8 cellular contexts compared by ENCODE assay signal in genomic region chr1:36349241-36349671, GRCh38. TPM values are rescaled to one million over a fixed set of nuclear protein-coding genes. Genes with fewer than 3 reads are reported as not detected.
A peak's percentile ranks its signal among the peaks of the same experiment; 100 is the strongest.
DNase-seq lines count a peak whose midpoint lies in the region; ATAC-seq and TF ChIP-seq lines count a peak whose summit lies in the region.

No MANE protein-coding gene starts in this region.

- peaks cover 37% of the 10 kb centered on the region for H3K9me1 ChIP-seq in IMR-90 (ENCODE audit: insufficient read depth, low read length)

- dilution Hi-C loops in IMR-90 (cut with HindIII; ENCODE audit: low sequenced_read_pairs, unreplicated experiment) = no loop called here

- DNase-seq in Daoy (ENCODE audit: low read depth) (peak; percentile 78), GM20000 (ENCODE audit: low spot score) (peak; percentile 85), IMR-90 (peak; percentile 64), foreskin fibroblast (peak; percentile 61 to 80), T-helper 9 cell (no peak), Ammon's horn (ENCODE audit: low spot score) (no peak), NCI-H2081 treated with DMSO at 0.1 percent for 48 hours (lab: John Stamatoyannopoulos, UW) (no peak), NCI-H1694 treated with DMSO at 0.1 percent for 48 hours (lab: John Stamatoyannopoulos, UW) (no peak)

- H2BK5ac ChIP-seq in IMR-90 (ENCODE audit: low read depth, low read length, poor library complexity, severe bottlenecking) = peak overlapping the region; percentile 99

- no peaks in the 10 kb centered on the region for H3K9me3 ChIP-seq in IMR-90 (ENCODE audit: control insufficient read depth, insufficient read depth, low read length)

- H3K23ac ChIP-seq in IMR-90 (ENCODE audit: low read depth, low read length) = peak overlapping the region; percentile 77; the same call in 1 of the 2 replicates

- peak overlapping the region; percentile 90 for H2AK9ac ChIP-seq in IMR-90 (replicated peaks; ENCODE audit: low read depth, low read length, poor library complexity)

- no peak for TF ChIP-seq POLR2A in IMR-90 (IDR thresholded peaks at IDR 0.05; ENCODE audit: low read depth, low read length)

- in situ Hi-C loops in IMR-90 (cut with MboI; ENCODE audit: low sequenced_read_pairs) = no loop called here

- H3K56ac ChIP-seq in IMR-90 (ENCODE audit: extremely low read depth, insufficient read depth, low read length) = 0 out of 2 replicates have a peak overlapping the region, but pooled peaks have one; percentile 6

- peak overlapping the region; percentile 34 for H2AFZ ChIP-seq in IMR-90 (replicated peaks; ENCODE audit: low read length, poor library complexity)

- no peak overlapping the region for H3K4me2 ChIP-seq in IMR-90 (ENCODE audit: low read depth, low read length)

- TF ChIP-seq CTCF in GM20000 (IDR thresholded peaks at IDR 0.05; ENCODE audit: extremely low read depth, missing control alignments) = no peak
- no peak for TF ChIP-seq CTCF in IMR-90 (conservative IDR thresholded peaks at IDR 0.05; ENCODE audit: low read depth, low read length)
- no peak for TF ChIP-seq CTCF in foreskin fibroblast (IDR thresholded peaks at IDR 0.05; ENCODE audit: low read depth, low read length)

- no peak for TF ChIP-seq RAD21 in IMR-90 (IDR thresholded peaks at IDR 0.05; ENCODE audit: low read length)

- CTCF ChIA-PET in IMR-90 (lab: Yijun Ruan, JAX) = no interaction called here

- H4K91ac ChIP-seq in IMR-90 (ENCODE audit: insufficient read depth, low read depth, low read length) = peak overlapping the region; percentile 100

- intact Hi-C loops in IMR-90 (cut with micrococcal nuclease) = no loop called here

- peak overlapping the region; percentile 91 for H3K27ac ChIP-seq in IMR-90 (ENCODE audit: insufficient read depth, low read length)

- POLR2A ChIA-PET in IMR-90 (lab: Charles Lee; ENCODE audit: unreplicated experiment) = no interaction called here

- H4K20me1 ChIP-seq in IMR-90 (ENCODE audit: insufficient read depth, low read length) = no peaks in the 10 kb centered on the region

- H3K14ac ChIP-seq in IMR-90 (replicated peaks; ENCODE audit: low read depth, low read length) = peak overlapping the region; percentile 87

- H3K36me3 ChIP-seq in IMR-90 (ENCODE audit: control insufficient read depth, insufficient read depth, low read length) = peaks cover 48% of the 10 kb centered on the region

- peak overlapping the region; percentile 98 for H2AK5ac ChIP-seq in IMR-90 (ENCODE audit: low read depth, low read length)

- H3K4me1 ChIP-seq in IMR-90 (ENCODE audit: control insufficient read depth, insufficient read depth, low read length) = peaks cover 45% of the 10 kb centered on the region

- H2BK20ac ChIP-seq in IMR-90 (ENCODE audit: low read depth, low read length) = peak overlapping the region; percentile 93

- 0 out of 2 replicates have a peak overlapping the region, but pooled peaks have one; percentile 18 for H3K9ac ChIP-seq in IMR-90 (ENCODE audit: low read depth, low read length)

- peaks cover 13 to 73% of the 10 kb centered on the region in 2 experiments; a peak in 3 of 4 replicates for H3K79me1 ChIP-seq in IMR-90 (ENCODE audit: low read depth in 1 of 2, low read length in 2 of 2)

- BruUV-seq in IMR-90 (replicated peaks; lab: Mats Ljungman, UMichigan) = no TSS peak

- H3K4me3 ChIP-seq in IMR-90 (ENCODE audit: insufficient read depth, low read depth, low read length) (no peak overlapping the region), foreskin fibroblast (ENCODE audit: low read depth in 1 of 2, low read length in 2 of 2) (no peak overlapping the region)

- peak overlapping the region; percentile 29; the same call in 1 of the 2 replicates for H3K18ac ChIP-seq in IMR-90 (ENCODE audit: low read depth, low read length)

- peak overlapping the region; percentile 100 for H3K4ac ChIP-seq in IMR-90 (ENCODE audit: low read depth, low read length)

- no peak for ATAC-seq in IMR-90 (ENCODE audit: low read depth)

- H3K27me3 ChIP-seq in IMR-90 (ENCODE audit: control insufficient read depth, insufficient read depth, low read length) = no peaks in the 10 kb centered on the region

- peak overlapping the region; percentile 25; the same call in 1 of the 3 replicates for H2BK15ac ChIP-seq in IMR-90 (ENCODE audit: low read depth, low read length)

- WGBS in IMR-90 (ENCODE audit: extremely low coverage in 2 of 2, insufficient read length in 1 of 2), 2 experiments = 100% methylated on average over 1 of the region's 7 CpGs; no CpG with 5 or more reads in 1 of the 2 experiments

- peak overlapping the region; percentile 78 to 98; a peak in 2 of 4 replicates for H4K8ac ChIP-seq in IMR-90 (ENCODE audit: low read depth in 2 of 2, low read length in 2 of 2)

- H4K5ac ChIP-seq in IMR-90 (ENCODE audit: low read depth, low read length) = peak overlapping the region; percentile 43

- peak overlapping the region; percentile 99 for H2BK120ac ChIP-seq in IMR-90 (ENCODE audit: low read depth, low read length)

TF ChIP-seq in IMR-90, 13 proteins besides CTCF, POLR2A, EP300 and RAD21:
- 0 out of 2 replicates have a peak, but pooled peaks have one; percentile 27 for TF ChIP-seq MXI1 (IDR thresholded peaks at IDR 0.05; ENCODE audit: borderline replicate concordance, low read depth, low read length)
- no peak for TF ChIP-seq MAZ (IDR thresholded peaks at IDR 0.05; ENCODE audit: borderline replicate concordance, low read depth, low read length)
- no peak for TF ChIP-seq BHLHE40 (IDR thresholded peaks at IDR 0.05; ENCODE audit: low read depth, low read length)
- TF ChIP-seq FOS (IDR thresholded peaks at IDR 0.05; ENCODE audit: low read depth, low read length) = peak; percentile 37; the same call in 1 of the 2 replicates
- TF ChIP-seq NFE2L2 (IDR thresholded peaks at IDR 0.05; ENCODE audit: low read depth, low read length) = no peak
- no peak for TF ChIP-seq SMC3 (IDR thresholded peaks at IDR 0.05; ENCODE audit: low read depth, low read length)

RNA-seq across cellular contexts. Expression of gene EVA1B, which starts 25.8 kb away (rescaled TPM):
- 28.1 and 44.1 TPM in 2 replicates for total RNA-seq in Daoy (2014; rRNA removed; shearing (Covaris generic))
- total RNA-seq in IMR-90 (2012; rRNA removed) = 49.8 and 63.3 TPM in 2 replicates
- polyA plus RNA-seq in IMR-90 (2012; rRNA removed) = 64.6 and 147 TPM in 2 replicates
- polyA plus RNA-seq in IMR-90 (2012; cell fraction: cytosol; rRNA removed) = 167 and 245 TPM in 2 replicates
- 42.8 and 99.5 TPM in 2 replicates for polyA plus RNA-seq in IMR-90 (2012; cell fraction: nucleus; rRNA removed; ENCODE audit: low replicate concordance)

RNA-seq across cellular contexts. Expression of gene STK40, which starts 36.5 kb away (rescaled TPM):
- total RNA-seq in Daoy (2014; rRNA removed; shearing (Covaris generic)) = 18.2 and 31.1 TPM in 2 replicates
- total RNA-seq in IMR-90 (2012; rRNA removed) = 13.9 and 16.0 TPM in 2 replicates
- 29.9 and 30.6 TPM in 2 replicates for polyA plus RNA-seq in IMR-90 (2012; rRNA removed)
- polyA plus RNA-seq in IMR-90 (2012; cell fraction: cytosol; rRNA removed) = 19.7 and 29.3 TPM in 2 replicates
- 49.8 and 78.6 TPM in 2 replicates for polyA plus RNA-seq in IMR-90 (2012; cell fraction: nucleus; rRNA removed; ENCODE audit: low replicate concordance)

RNA-seq across cellular contexts. Expression of gene SH3D21, which starts 43.1 kb away (rescaled TPM):
- total RNA-seq in Daoy (2014; rRNA removed; shearing (Covaris generic)) = 0.89 and 1.1 TPM in 2 replicates
- 1.8 and 1.9 TPM in 2 replicates for total RNA-seq in IMR-90 (2012; rRNA removed)
- 11.0 and 11.9 TPM in 2 replicates for polyA plus RNA-seq in IMR-90 (2012; rRNA removed)
- 2.6 and 2.9 TPM in 2 replicates for polyA plus RNA-seq in IMR-90 (2012; cell fraction: cytosol; rRNA removed)
- polyA plus RNA-seq in IMR-90 (2012; cell fraction: nucleus; rRNA removed; ENCODE audit: low replicate concordance) = 65.3 and 92.1 TPM in 2 replicates

RNA-seq across cellular contexts. Expression of gene LSM10, which starts 48.5 kb away (rescaled TPM):
- total RNA-seq in Daoy (2014; rRNA removed; shearing (Covaris generic)) = 5.1 and 10.3 TPM in 2 replicates
- total RNA-seq in IMR-90 (2012; rRNA removed) = 10.3 and 11.7 TPM in 2 replicates
- 78.9 and 94.1 TPM in 2 replicates for polyA plus RNA-seq in IMR-90 (2012; rRNA removed)
- polyA plus RNA-seq in IMR-90 (2012; cell fraction: cytosol; rRNA removed) = 66.7 and 93.2 TPM in 2 replicates
- 24.5 and 29.7 TPM in 2 replicates for polyA plus RNA-seq in IMR-90 (2012; cell fraction: nucleus; rRNA removed; ENCODE audit: low replicate concordance)

Comparison
In these comparisons a context has a peak if more than half of its experiments do, and no peak if none do; other contexts are left out.
1. DNase-seq: peak in Daoy (single experiment), GM20000 (single experiment), IMR-90 (single experiment) and foreskin fibroblast (2 of 2); none in T-helper 9 cell (single experiment), Ammon's horn (single experiment), NCI-H2081 treated with DMSO at 0.1 percent for 48 hours (single experiment) and NCI-H1694 treated with DMSO at 0.1 percent for 48 hours (single experiment).